Comparison of ENCODE assay signal across 8 cellular contexts in genomic region chr2:73071452-73072399, GRCh38.
DNase-seq lines count a peak whose midpoint lies in the region; ATAC-seq and TF ChIP-seq lines count a peak whose summit lies in the region.

A gene with protein sequence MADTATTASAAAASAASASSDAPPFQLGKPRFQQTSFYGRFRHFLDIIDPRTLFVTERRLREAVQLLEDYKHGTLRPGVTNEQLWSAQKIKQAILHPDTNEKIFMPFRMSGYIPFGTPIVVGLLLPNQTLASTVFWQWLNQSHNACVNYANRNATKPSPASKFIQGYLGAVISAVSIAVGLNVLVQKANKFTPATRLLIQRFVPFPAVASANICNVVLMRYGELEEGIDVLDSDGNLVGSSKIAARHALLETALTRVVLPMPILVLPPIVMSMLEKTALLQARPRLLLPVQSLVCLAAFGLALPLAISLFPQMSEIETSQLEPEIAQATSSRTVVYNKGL (minus strand): TSS chr2:73071712. CDS start chr2:73071705, 7 bp downstream.

- POLR2A ChIA-PET in AG04449 (lab: Yijun Ruan, JAX), result interaction anchor here (0.7 to 1.0 kb wide), 2 partner anchors 9 to 16 kb away, joined by 3 to 4 read pairs; no protein-coding TSS in a partner anchor

- H3K4me3 ChIP-seq in AG04449 (ENCODE audit: low read depth, low read length) (peak within 1 kb of the TSS; percentile 84), WI38 (ENCODE audit: low read depth, low read length) (peak within 1 kb of the TSS; percentile 79), cardiac fibroblast (replicated peaks in 1 of 2; ENCODE audit: low read depth in 2 of 2, low read length in 2 of 2) (peak within 1 kb of the TSS; percentile 84 to 85)

- CTCF ChIA-PET in AG04449 (lab: Yijun Ruan, JAX), result interaction anchor here (0.8 to 9.2 kb wide), 8 partner anchors 9 to 179 kb away, joined by 3 to 98 read pairs (median 4); no protein-coding TSS in a partner anchor

- peak; percentile 74 for ATAC-seq in GM18873 (IDR thresholded peaks at IDR 0.05; ENCODE audit: low FRiP score, unreplicated experiment)
- ATAC-seq in HG03139 (IDR thresholded peaks at IDR 0.05; ENCODE audit: unreplicated experiment), result peak; percentile 69

- DNase-seq in AG04449 (ENCODE audit: low read depth, low spot score) (no peak), NCI-H2227 treated with DMSO at 0.1 percent for 48 hours (lab: John Stamatoyannopoulos, UW) (peak; percentile 93), cardiac fibroblast (ENCODE audit: low read depth in 2 of 2) (peak; percentile 93 to 94), iPS-NIHi7 (ENCODE audit: extremely low spot score) (peak; percentile 90), smooth muscle cell of the brain vasculature (ENCODE audit: low read depth, low spot score) (peak; percentile 74)

- peak; percentile 16 for TF ChIP-seq CTCF in AG04449 (IDR thresholded peaks at IDR 0.05; ENCODE audit: insufficient read depth, low read length, missing control alignments)
- 0 out of 2 replicates have a peak, but pooled peaks have one; percentile 7 for TF ChIP-seq CTCF in WI38 (IDR thresholded peaks at IDR 0.05; ENCODE audit: low read depth, low read length)
- TF ChIP-seq CTCF in cardiac fibroblast (IDR thresholded peaks at IDR 0.05; ENCODE audit: low read depth, low read length), result peak; percentile 35
